33 cellular contexts compared by ENCODE assay signal in genomic region chr14:93582516-93582915, GRCh38.
"Had no signal": no experiment of that assay in that cellular context is flagged by ENCODE, and none has a peak within 500 bp of the region (broad histone marks: within the 10 kb centered on the region; RNA-seq: fewer than 3 reads in every experiment).

No MANE protein-coding gene starts in this region.

- H3K4me1 ChIP-seq: Peyer's patch, SJSA1 had no signal

- H3K27ac ChIP-seq: brain microvascular endothelial cell, Peyer's patch, RWPE1, SJSA1 had no signal

- ATAC-seq: activated CD8-positive, alpha-beta T cell treated with anti-CD3 and anti-CD28 coated beads for 36 hours; activated T-cell treated with anti-CD3 and anti-CD28 coated beads, Interleukin-2, amount 50 U/mL, for 72 hours; activated T-helper 17 cell treated with anti-CD3 and anti-CD28 coated beads, Interleukin-2, amount 50 U/mL, for 72 hours; K562; PC-3 had no signal

- DNase-seq: activated CD4-positive, alpha-beta T cell treated with anti-CD3 and anti-CD28 coated beads, Interleukin-2, amount 10 ng/mL, durations not matched to agents 24 days and 14 days; activated CD4-positive, alpha-beta T cell treated with anti-CD3 and anti-CD28 coated beads, Interleukin-2, amount 50 U/mL, for 4 hours; activated CD8-positive, alpha-beta T cell treated with anti-CD3 and anti-CD28 coated beads for 36 hours; activated effector memory CD4-positive, alpha-beta T cell treated with anti-CD3 and anti-CD28 coated beads, Interleukin-2, amount 50 U/mL, for 16 hours; activated naive CD4-positive, alpha-beta T cell; activated naive CD4-positive, alpha-beta T cell treated with anti-CD3 and anti-CD28 coated beads, Interleukin-2, amount 50 U/mL, for 16 hours; activated naive CD8-positive, alpha-beta T cell treated with anti-CD3 and anti-CD28 coated beads for 36 hours; activated T-cell treated with anti-CD3 and anti-CD28 coated beads, Interleukin-2, amount 50 U/mL, for 1 hour; activated T-cell treated with anti-CD3 and anti-CD28 coated beads, Interleukin-2, amount 50 U/mL, for 72 hours; amniotic stem cell; aorta; brain microvascular endothelial cell; NCI-H1092 treated with DMSO at 0.1 percent for 48 hours; NCI-H1417; NCI-H146; NCI-H187; NCI-H2029 treated with DMSO at 0.1 percent for 48 hours; NCI-H2107; NCI-H2171; NCI-H446; NCI-H524; NCI-H69; NK-92 treated with Interleukin-12 subunit alpha and Interleukin-12 subunit beta, amount 100 ng/mL, for 24 hours; PC-3; Peyer's patch; SHP77; SK-N-SH had no signal

- H3K36me3 ChIP-seq: brain microvascular endothelial cell, Peyer's patch, SJSA1 had no signal

- H3K4me3 ChIP-seq: K562, Peyer's patch, SJSA1 had no signal

- H3K27me3 Mint-ChIP-seq: activated CD4-positive, alpha-beta T cell treated with anti-CD3 and anti-CD28 coated beads, Interleukin-2, amount 10 ng/mL, durations not matched to agents 24 days and 14 days had no signal

- H3K36me3 Mint-ChIP-seq: activated naive CD8-positive, alpha-beta T cell treated with anti-CD3 and anti-CD28 coated beads for 36 hours had no signal

- H3K9me3 ChIP-seq: Peyer's patch, SJSA1 had no signal

- H3K27me3 ChIP-seq: brain microvascular endothelial cell, Peyer's patch, SJSA1 had no signal

- H3K9me3 Mint-ChIP-seq: activated CD4-positive, alpha-beta T cell treated with anti-CD3 and anti-CD28 coated beads, Interleukin-2, amount 10 ng/mL, durations not matched to agents 24 days and 14 days; activated CD8-positive, alpha-beta T cell treated with anti-CD3 and anti-CD28 coated beads for 36 hours; activated naive CD8-positive, alpha-beta T cell treated with anti-CD3 and anti-CD28 coated beads for 36 hours; activated T-cell treated with anti-CD3 and anti-CD28 coated beads, Interleukin-2, amount 50 U/mL, for 72 hours; activated T-helper 17 cell treated with anti-CD3 and anti-CD28 coated beads, Interleukin-2, amount 50 U/mL, for 72 hours; T-helper 1 cell treated with Interleukin-12 subunit alpha and Interleukin-12 subunit beta and Interleukin-4 antibody, amounts not matched to agents 30 μg/mL and 1 μg/mL, for 36 hours; T-helper 2 cell treated with Interferon-gamma antibody and Interleukin-4, amounts not matched to agents 5 μg/mL and 100 μg/mL, for 36 hours had no signal

- H3K27ac Mint-ChIP-seq: activated CD4-positive, alpha-beta T cell treated with anti-CD3 and anti-CD28 coated beads, Interleukin-2, amount 10 ng/mL, durations not matched to agents 24 days and 14 days; activated CD8-positive, alpha-beta T cell treated with anti-CD3 and anti-CD28 coated beads for 36 hours; activated naive CD8-positive, alpha-beta T cell treated with anti-CD3 and anti-CD28 coated beads for 36 hours; activated T-cell treated with anti-CD3 and anti-CD28 coated beads, Interleukin-2, amount 50 U/mL, for 72 hours; activated T-helper 17 cell treated with anti-CD3 and anti-CD28 coated beads, Interleukin-2, amount 50 U/mL, for 72 hours; T-helper 1 cell treated with Interleukin-12 subunit alpha and Interleukin-12 subunit beta and Interleukin-4 antibody, amounts not matched to agents 30 μg/mL and 1 μg/mL, for 36 hours; T-helper 2 cell treated with Interferon-gamma antibody and Interleukin-4, amounts not matched to agents 5 μg/mL and 100 μg/mL, for 36 hours had no signal

- H3K4me3 Mint-ChIP-seq: activated CD4-positive, alpha-beta T cell treated with anti-CD3 and anti-CD28 coated beads, Interleukin-2, amount 10 ng/mL, durations not matched to agents 24 days and 14 days; activated CD8-positive, alpha-beta T cell treated with anti-CD3 and anti-CD28 coated beads for 36 hours; activated naive CD8-positive, alpha-beta T cell treated with anti-CD3 and anti-CD28 coated beads for 36 hours; activated T-cell treated with anti-CD3 and anti-CD28 coated beads, Interleukin-2, amount 50 U/mL, for 72 hours; activated T-helper 17 cell treated with anti-CD3 and anti-CD28 coated beads, Interleukin-2, amount 50 U/mL, for 72 hours; T-helper 1 cell treated with Interleukin-12 subunit alpha and Interleukin-12 subunit beta and Interleukin-4 antibody, amounts not matched to agents 30 μg/mL and 1 μg/mL, for 36 hours; T-helper 2 cell treated with Interferon-gamma antibody and Interleukin-4, amounts not matched to agents 5 μg/mL and 100 μg/mL, for 36 hours had no signal

- H3K4me1 Mint-ChIP-seq: activated CD4-positive, alpha-beta T cell treated with anti-CD3 and anti-CD28 coated beads, Interleukin-2, amount 10 ng/mL, durations not matched to agents 24 days and 14 days; activated naive CD8-positive, alpha-beta T cell treated with anti-CD3 and anti-CD28 coated beads for 36 hours; activated T-helper 17 cell treated with anti-CD3 and anti-CD28 coated beads, Interleukin-2, amount 50 U/mL, for 72 hours had no signal
